Comparison of ENCODE assay signal across 9 cellular contexts in genomic region chr1:224736619-224737352, GRCh38.
DNase-seq lines count a peak whose midpoint lies in the region; ATAC-seq, FAIRE-seq and TF ChIP-seq lines count a peak whose summit lies in the region.
"Had no signal": no experiment of that assay in that cellular context is flagged by ENCODE, and none has a peak within 500 bp of the region (broad histone marks: within the 10 kb centered on the region; RNA-seq: fewer than 3 reads in every experiment).

No MANE protein-coding gene starts in this region.

- H3K4me1 Mint-ChIP-seq in progenitor cell of endocrine pancreas (ENCODE audit: low read depth) = peaks cover 25% of the 10 kb centered on the region

- H3K27ac Mint-ChIP-seq in progenitor cell of endocrine pancreas = peak overlapping the region; percentile 51

- H3K9me3 ChIP-seq in A673 (ENCODE audit: low read depth, low read length, poor library complexity, severe bottlenecking) = no peaks in the 10 kb centered on the region
- H3K9me3 ChIP-seq: neutrophil had no signal

- POLR2A ChIA-PET in A673 (lab: Charles Lee; ENCODE audit: low non-redundant PET) = no interaction called here

- peak; percentile 57 for FAIRE-seq in GM19239 (lab: Jason Lieb, UNC)

- no peaks in the 10 kb centered on the region for H3K36me3 Mint-ChIP-seq in progenitor cell of endocrine pancreas (ENCODE audit: insufficient read depth)

- H3K4me3 Mint-ChIP-seq in progenitor cell of endocrine pancreas (ENCODE audit: low read depth) = no peak overlapping the region

- no peak overlapping the region for H3K27ac ChIP-seq in A673 (ENCODE audit: low read depth, low read length, poor library complexity, severe bottlenecking)
- H3K27ac ChIP-seq: neutrophil had no signal

- intact Hi-C loops in A673 (cut with micrococcal nuclease; ENCODE audit: unreplicated experiment) = no loop called here

- H3K4me3 ChIP-seq in A673 (ENCODE audit: low read depth, low read length, poor library complexity, severe bottlenecking) = no peak overlapping the region
- H3K4me3 ChIP-seq in choroid plexus epithelial cell (ENCODE audit: low read depth, low read length) = no peak overlapping the region

- peak; percentile 12 for DNase-seq in A673 (ENCODE audit: low spot score)
- no peak for DNase-seq in GM19239 (ENCODE audit: insufficient read length, low spot score)
- peak; percentile 56 for DNase-seq in choroid plexus epithelial cell (ENCODE audit: low read depth)
- no peak for DNase-seq in progenitor cell of endocrine pancreas (ENCODE audit: low spot score, unreplicated experiment)
- no peak for DNase-seq in NCI-H82 treated with DMSO at 0.1 percent for 48 hours (lab: John Stamatoyannopoulos, UW; ENCODE audit: unreplicated experiment)
- no peak for DNase-seq in NCI-H2227 (lab: John Stamatoyannopoulos, UW; ENCODE audit: unreplicated experiment)
- DNase-seq in dedifferentiated amniotic fluid mesenchymal stem cell (ENCODE audit: extremely low spot score) = no peak

- no peaks in the 10 kb centered on the region for H3K36me3 ChIP-seq in A673 (ENCODE audit: insufficient read depth, low read length, poor library complexity, severe bottlenecking)
- H3K36me3 ChIP-seq: neutrophil had no signal

- CTCF ChIA-PET in A673 (lab: Charles Lee) = no interaction called here

- H3K27me3 ChIP-seq in A673 (replicated peaks; ENCODE audit: insufficient read depth, low read depth, low read length, poor library complexity) = no peaks in the 10 kb centered on the region
- H3K27me3 ChIP-seq: neutrophil had no signal

- no peaks in the 10 kb centered on the region for H3K4me1 ChIP-seq in A673 (ENCODE audit: insufficient read depth, low read length, poor library complexity, severe bottlenecking)

- H3K27me3 Mint-ChIP-seq in progenitor cell of endocrine pancreas = peaks cover 13% of the 10 kb centered on the region

- TF ChIP-seq CTCF in A673 (conservative IDR thresholded peaks at IDR 0.05; ENCODE audit: low read depth, low read length) (no peak), choroid plexus epithelial cell (conservative IDR thresholded peaks at IDR 0.05; ENCODE audit: low read depth, low read length) (no peak), progenitor cell of endocrine pancreas (IDR thresholded peaks at IDR 0.05; ENCODE audit: unreplicated experiment) (no peak)

- peak; percentile 54 for ATAC-seq in HG03135 (IDR thresholded peaks at IDR 0.05; ENCODE audit: unreplicated experiment)

- H3K9me3 Mint-ChIP-seq in progenitor cell of endocrine pancreas (ENCODE audit: low read depth) = no peaks in the 10 kb centered on the region

- no TSS peak for BruUV-seq in A673 (replicated peaks; lab: Mats Ljungman, UMichigan)

Comparison
In these comparisons a context has a peak if more than half of its experiments do, and no peak if none do; other contexts are left out.
1. DNase-seq: peak in A673 (single experiment) and choroid plexus epithelial cell (single experiment); none in GM19239 (single experiment), progenitor cell of endocrine pancreas (single experiment), NCI-H82 treated with DMSO at 0.1 percent for 48 hours (single experiment), NCI-H2227 (single experiment) and dedifferentiated amniotic fluid mesenchymal stem cell (single experiment).